Comparison of ENCODE assay signal across 25 cellular contexts in the genomic region with DNA sequence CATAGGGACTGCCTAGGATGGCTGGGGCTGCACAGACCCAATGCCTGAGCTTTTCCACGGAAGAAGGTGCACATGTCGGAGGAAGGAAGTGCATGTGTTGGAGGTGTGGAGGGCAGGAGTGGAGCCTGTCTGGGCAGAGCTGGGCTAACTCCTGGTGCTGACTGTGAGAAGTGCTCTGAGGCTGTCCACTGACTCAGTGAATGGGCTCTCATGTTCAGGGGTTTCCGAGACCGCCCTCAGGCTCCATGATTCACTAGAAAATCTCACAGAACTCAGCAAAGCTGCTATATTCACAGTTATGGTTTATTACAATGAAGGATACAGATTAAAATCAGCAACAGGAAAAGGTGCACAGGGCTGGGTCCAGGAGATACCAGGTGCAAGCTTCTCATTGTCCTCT. TPM values are rescaled to one million over a fixed set of nuclear protein-coding genes. Genes with fewer than 3 reads are reported as not detected.
DNase-seq lines count a peak whose midpoint lies in the region; ATAC-seq, FAIRE-seq and TF ChIP-seq lines count a peak whose summit lies in the region.
"Had no signal": no experiment of that assay in that cellular context is flagged by ENCODE, and none has a peak within 500 bp of the region (broad histone marks: within the 10 kb centered on the region; RNA-seq: fewer than 3 reads in every experiment).

No MANE protein-coding gene starts in this region.

- TF ChIP-seq CTCF in HepG2 (CRISPR knock-in tag; IDR thresholded peaks at IDR 0.05) (no peak), right lobe of liver (IDR thresholded peaks at IDR 0.05) (no peak), bronchial epithelial cell (IDR thresholded peaks at IDR 0.05; ENCODE audit: insufficient read depth, low read length, severe bottlenecking) (no peak), osteoblast (IDR thresholded peaks at IDR 0.05; ENCODE audit: extremely low read depth, low read depth, low read length) (no peak)

- H3K27ac ChIP-seq in HepG2 (ENCODE audit: extremely low read length, insufficient read depth, low read length) = no peak overlapping the region
- no peak overlapping the region for H3K27ac ChIP-seq in right lobe of liver
- no peak overlapping the region for H3K27ac ChIP-seq in osteoblast (ENCODE audit: low read depth, low read length)
- H3K27ac ChIP-seq: A549; BLaER1 treated with 17β-estradiol and CSF1 and Interleukin-3, amounts not matched to agents 10 nM and 100 nM; GM23248 had no signal

- H3K4me1 ChIP-seq in HepG2 (ENCODE audit: insufficient read depth, low read length) (no peaks in the 10 kb centered on the region), right lobe of liver (no peaks in the 10 kb centered on the region), osteoblast (ENCODE audit: insufficient read depth, low read length) (no peaks in the 10 kb centered on the region)
- H3K4me1 ChIP-seq: A549, BE2C had no signal

- TF ChIP-seq RAD21 in HepG2 (CRISPR knock-in tag; IDR thresholded peaks at IDR 0.05) = no peak

- FAIRE-seq in HepG2 (lab: Jason Lieb, UNC) = no peak
- FAIRE-seq in bronchial epithelial cell (lab: Jason Lieb, UNC) = no peak
- FAIRE-seq: A549, D721Med, GM12878, GM19239, H1 had no signal

- no peak overlapping the region for H3K9ac ChIP-seq in HepG2 (ENCODE audit: insufficient read depth, low read depth, low read length)
- H3K9ac ChIP-seq: BLaER1 treated with 17β-estradiol and CSF1 and Interleukin-3, amounts not matched to agents 10 nM and 100 nM; GM23248 had no signal

- H2AFZ ChIP-seq in HepG2 (ENCODE audit: low read length) = no peak overlapping the region
- no peak overlapping the region for H2AFZ ChIP-seq in osteoblast (ENCODE audit: low read length)
- H2AFZ ChIP-seq: GM23248 had no signal

- POLR2A ChIA-PET in HepG2 (lab: Yijun Ruan, JAX) = no interaction called here

- H3K36me3 ChIP-seq in HepG2 (replicated peaks in 1 of 2; ENCODE audit: control insufficient read depth in 1 of 2, insufficient read depth in 2 of 2, low read length in 2 of 2) (no peaks in the 10 kb centered on the region), right lobe of liver (no peaks in the 10 kb centered on the region), bronchial epithelial cell (ENCODE audit: control insufficient read depth, insufficient read depth, low read length) (no peaks in the 10 kb centered on the region), osteoblast (ENCODE audit: insufficient read depth, low read length) (no peaks in the 10 kb centered on the region)
- H3K36me3 ChIP-seq: BE2C had no signal

- H4K20me1 ChIP-seq in HepG2 (ENCODE audit: insufficient read depth, low read length) (no peaks in the 10 kb centered on the region), osteoblast (ENCODE audit: insufficient read depth, low read length) (peaks cover 4% of the 10 kb centered on the region)

- intact Hi-C loops in HepG2 (cut with micrococcal nuclease; ENCODE audit: unreplicated experiment) (no loop called here), right lobe of liver (cut with DNase I) (no loop called here)

- 54% methylated on average over 4 of the region's 4 CpGs for WGBS in HepG2 (ENCODE audit: low lambda C conversion rate)
- WGBS in right lobe of liver (ENCODE audit: insufficient coverage, low coverage, low lambda C conversion rate, missing lambda C conversion rate) = no CpG with 5 or more reads among the region's 4 CpGs

- H3K4me2 ChIP-seq in HepG2 (ENCODE audit: low read depth, low read length) = no peak overlapping the region
- no peak overlapping the region for H3K4me2 ChIP-seq in osteoblast (ENCODE audit: insufficient read depth, low read length)
- H3K4me2 ChIP-seq: A549; BLaER1 treated with 17β-estradiol and CSF1 and Interleukin-3, amounts not matched to agents 10 nM and 100 nM had no signal

- ATAC-seq in HepG2 (no peak), right lobe of liver (no peak), HG03139 (IDR thresholded peaks at IDR 0.05; ENCODE audit: unreplicated experiment) (no peak)
- ATAC-seq: A549, GM12878 had no signal

- no peak for DNase-seq in HepG2 (ENCODE audit: low spot score)
- DNase-seq in right lobe of liver = no peak
- peak; percentile 63 for DNase-seq in bronchial epithelial cell (ENCODE audit: low read depth)
- peak; percentile 77 for DNase-seq in osteoblast (ENCODE audit: insufficient read length, low spot score, missing footprints)
- DNase-seq in DMS153 treated with DMSO at 0.1 percent for 48 hours (lab: John Stamatoyannopoulos, UW; ENCODE audit: unreplicated experiment) = no peak
- DNase-seq: 8988T; ACHN; AML-193; BE2C; CD4-positive, alpha-beta T cell; CD8-positive, alpha-beta memory T cell; DMS 273 treated with DMSO at 0.1 percent for 48 hours; DMS53; DMS79 treated with DMSO at 0.1 percent for 48 hours; GDM1; GM23248; H7; HCEC 1CT had no signal

- H3K4me3 ChIP-seq in HepG2 (replicated peaks in 1 of 3; ENCODE audit: insufficient read depth in 1 of 3, low read depth in 2 of 3, low read length in 3 of 3) = no peak overlapping the region
- H3K4me3 ChIP-seq in right lobe of liver = no peak overlapping the region
- no peak overlapping the region for H3K4me3 ChIP-seq in bronchial epithelial cell (ENCODE audit: low read depth, low read length)
- no peak overlapping the region for H3K4me3 ChIP-seq in osteoblast (ENCODE audit: insufficient read depth, low read length)
- H3K4me3 ChIP-seq: A549; BLaER1 treated with 17β-estradiol and CSF1 and Interleukin-3, amounts not matched to agents 10 nM and 100 nM; GM12878; GM23248 had no signal

- H3K27me3 ChIP-seq in HepG2 (ENCODE audit: control insufficient read depth in 1 of 2, insufficient read depth in 2 of 2, low read length in 2 of 2) = peaks cover 12 to 69% of the 10 kb centered on the region in 2 experiments
- H3K27me3 ChIP-seq in right lobe of liver = no peaks in the 10 kb centered on the region
- H3K27me3 ChIP-seq in bronchial epithelial cell (ENCODE audit: control insufficient read depth, insufficient read depth, low read length) = peaks cover 14% of the 10 kb centered on the region
- H3K27me3 ChIP-seq in osteoblast (ENCODE audit: insufficient read depth, low read length) = peaks cover 29% of the 10 kb centered on the region
- H3K27me3 ChIP-seq: BE2C; BLaER1 treated with 17β-estradiol and CSF1 and Interleukin-3, amounts not matched to agents 10 nM and 100 nM had no signal

- H3K79me2 ChIP-seq in HepG2 (ENCODE audit: insufficient read depth, low read length) (no peaks in the 10 kb centered on the region), osteoblast (ENCODE audit: insufficient read depth, low read length) (no peaks in the 10 kb centered on the region)

- in situ Hi-C loops in HepG2 (cut with HindIII; ENCODE audit: extremely low pct_ligation_motif_present, low pct_unique_long_range_greater_than_20kb) = no loop called here

- H3K9me3 ChIP-seq in HepG2 (ENCODE audit: low read length) (no peaks in the 10 kb centered on the region), right lobe of liver (no peaks in the 10 kb centered on the region), osteoblast (ENCODE audit: low read depth, low read length) (no peaks in the 10 kb centered on the region)

- CTCF ChIA-PET in HepG2 (lab: Yijun Ruan, JAX; ENCODE audit: low intra/inter-chr PET ratio, low total read pairs) = no interaction called here

- TF ChIP-seq EP300 in HepG2 (IDR thresholded peaks at IDR 0.05; ENCODE audit: low read depth in 2 of 2, low read length in 2 of 2) (no peak), HepG2 (CRISPR knock-in tag; IDR thresholded peaks at IDR 0.05; ENCODE audit: borderline replicate concordance) (no peak)

- TF ChIP-seq POLR2A in HepG2 (IDR thresholded peaks at IDR 0.05; ENCODE audit: insufficient read depth in 1 of 2, low read depth in 2 of 2, low read length in 2 of 2) (no peak), right lobe of liver (IDR thresholded peaks at IDR 0.05) (no peak)

- no TSS peak for BruUV-seq in HepG2 (replicated peaks; lab: Mats Ljungman, UMichigan)

TF ChIP-seq in HepG2, 621 proteins besides CTCF, POLR2A, EP300 and RAD21 (continues in another document):
- TF ChIP-seq ISX (CRISPR knock-in tag; conservative IDR thresholded peaks at IDR 0.05) = no peak
- no peak for TF ChIP-seq ZSCAN22 (CRISPR knock-in tag; IDR thresholded peaks at IDR 0.05)
- TF ChIP-seq CREB1 (IDR thresholded peaks at IDR 0.05) = no peak
- TF ChIP-seq CREB1 (CRISPR knock-in tag; IDR thresholded peaks at IDR 0.05) = no peak

RNA-seq across cellular contexts. Expression of gene NTNG2, which starts 37.2 kb away (rescaled TPM):
- 0.02 TPM in 1 of 2 replicates, not detected in the other for total RNA-seq in HepG2 (2016; rRNA removed; fragmentation: Illumina TruSeq; extraction: Trizol)
- total RNA-seq in HepG2 (2016; cell fraction: cytosol; rRNA removed; fragmentation: Illumina TruSeq; extraction: Trizol; ENCODE audit: low read depth) = not detected in 2 replicates
- not detected in 2 replicates for total RNA-seq in HepG2 (2016; cell fraction: insoluble cytoplasmic fraction; rRNA removed; fragmentation: Illumina TruSeq; extraction: Trizol)
- not detected in 2 replicates for total RNA-seq in HepG2 (2016; cell fraction: membrane; rRNA removed; fragmentation: Illumina TruSeq; extraction: Trizol)
- total RNA-seq in HepG2 (2016; cell fraction: nucleus; rRNA removed; fragmentation: Illumina TruSeq; extraction: Trizol) = not detected in 2 replicates
- polyA plus RNA-seq in HepG2 (2011; rRNA removed) = 0.36 TPM in 1 of 2 replicates, not detected in the other
- polyA plus RNA-seq in HepG2 (2011; cell fraction: cytosol; rRNA removed) = 0.01 and 0.34 TPM in 2 replicates
- polyA plus RNA-seq in HepG2 (2011; cell fraction: nucleus; rRNA removed) = 0.96 and 1.5 TPM in 2 replicates
- polyA plus RNA-seq in HepG2 (2012) = not detected in 2 replicates
- polyA plus RNA-seq in HepG2 (2016; cell fraction: cytosol; fragmentation: Illumina TruSeq; extraction: Trizol; ENCODE audit: low read depth) = not detected in 2 replicates
- not detected in 2 replicates for polyA plus RNA-seq in HepG2 (2016; cell fraction: insoluble cytoplasmic fraction; fragmentation: Illumina TruSeq; extraction: Trizol; ENCODE audit: low read depth)
- 0.27 TPM in 1 of 2 replicates, not detected in the other for polyA plus RNA-seq in HepG2 (2016; cell fraction: membrane; fragmentation: Illumina TruSeq; extraction: Trizol; ENCODE audit: low read depth)
- not detected in 2 replicates for polyA plus RNA-seq in HepG2 (2016; cell fraction: nucleus; fragmentation: Illumina TruSeq; extraction: Trizol; ENCODE audit: insufficient read depth, low read depth)
- 0.02 and 0.05 TPM in 2 replicates for polyA minus RNA-seq in HepG2 (2011; rRNA and poly(A)+ RNA removed; ENCODE audit: low replicate concordance)
- not detected in 2 replicates for polyA minus RNA-seq in HepG2 (2011; cell fraction: cytosol; rRNA and poly(A)+ RNA removed)
- not detected in 2 replicates for polyA minus RNA-seq in HepG2 (2011; cell fraction: nucleus; rRNA and poly(A)+ RNA removed)
- total RNA-seq in right lobe of liver = 1 to 10 TPM in 1 of 6 experiments, under 1 TPM in 5; 0.12 to 1.6 (median 0.24) TPM
- total RNA-seq in bronchial epithelial cell = under 0.01 TPM in 1 of 2 replicates, not detected in the other
- 9.4 and 13.0 TPM in 2 replicates for total RNA-seq in osteoblast

Comparison
In these comparisons a context has a peak if more than half of its experiments do, and no peak if none do; other contexts are left out.
1. DNase-seq: peak in bronchial epithelial cell (single experiment) and osteoblast (single experiment); none in HepG2 (single experiment), right lobe of liver (0 of 3) and DMS153 treated with DMSO at 0.1 percent for 48 hours (single experiment).